Comparison of ENCODE assay signal across 1 cellular context in genomic region chr16:29653890-29654289, GRCh38.
A peak's percentile ranks its signal among the peaks of the same experiment; 100 is the strongest.
TF ChIP-seq lines count a peak whose summit lies in the region.

No MANE protein-coding gene starts in this region.

TF ChIP-seq in HepG2, 621 proteins besides CTCF, POLR2A, EP300 and RAD21:
- TF ChIP-seq ZNF501 (CRISPR knock-in tag; IDR thresholded peaks at IDR 0.05) = 0 out of 2 replicates have a peak, but pooled peaks have one; percentile 15
